14 cellular contexts compared by ENCODE assay signal in genomic region chr2:143717053-143717452, GRCh38.
DNase-seq lines count a peak whose midpoint lies in the region; ATAC-seq and TF ChIP-seq lines count a peak whose summit lies in the region.
"Had no signal": no experiment of that assay in that cellular context is flagged by ENCODE, and none has a peak within 500 bp of the region (broad histone marks: within the 10 kb centered on the region; RNA-seq: fewer than 3 reads in every experiment).

No MANE protein-coding gene starts in this region.

- peak overlapping the region in 4 of 5 experiments; percentile 10 to 87 (median 66) for H3K27ac Mint-ChIP-seq in brain
- H3K27ac Mint-ChIP-seq in nephron: peak overlapping the region; percentile 8 to 72 (median 57)
- no peak overlapping the region for H3K27ac Mint-ChIP-seq in CD14-positive monocyte
- H3K27ac Mint-ChIP-seq: activated B cell treated with CpG ODN at 0.5 μM for 24 hours had no signal

- ATAC-seq in left ventricle myocardium superior (no peak), GM19455 (IDR thresholded peaks at IDR 0.05; ENCODE audit: unreplicated experiment) (no peak), HG02642 (IDR thresholded peaks at IDR 0.05; ENCODE audit: poor library complexity, unreplicated experiment) (no peak)
- ATAC-seq: naive thymus-derived CD4-positive, alpha-beta T cell had no signal

- H3K27me3 ChIP-seq in left ventricle myocardium inferior (ENCODE audit: low read depth): no peaks in the 10 kb centered on the region
- H3K27me3 ChIP-seq: testis had no signal

- H3K9me3 Mint-ChIP-seq in brain (peaks cover 8 to 17% (median 10%) of the 10 kb centered on the region in 5 experiments), nephron (peaks cover 16% of the 10 kb centered on the region), CD14-positive monocyte (peaks cover 0 to 8% (median 3%) of the 10 kb centered on the region in 7 donors)

- H3K4me1 ChIP-seq in left ventricle myocardium inferior: peaks cover 12% of the 10 kb centered on the region
- H3K4me1 ChIP-seq: testis had no signal

- H3K4me3 Mint-ChIP-seq in brain (peak overlapping the region in 2 of 5 experiments; percentile 30 to 58), nephron (no peak overlapping the region), CD14-positive monocyte (no peak overlapping the region)
- H3K4me3 Mint-ChIP-seq: activated B cell treated with CpG ODN at 0.5 μM for 24 hours; naive thymus-derived CD4-positive, alpha-beta T cell had no signal

- TF ChIP-seq CTCF in left ventricle myocardium inferior (IDR thresholded peaks at IDR 0.05; ENCODE audit: borderline replicate concordance) (no peak), brain (conservative IDR thresholded peaks at IDR 0.05) (no peak), nephron (IDR thresholded peaks at IDR 0.05; ENCODE audit: unreplicated experiment in 3 of 3) (no peak), CD14-positive monocyte (IDR thresholded peaks at IDR 0.05) (no peak)

- DNase-seq in left ventricle myocardium inferior (no peak), left ventricle myocardium superior (no peak), CD14-positive monocyte (ENCODE audit: low spot score) (no peak), NCI-H2227 (lab: John Stamatoyannopoulos, UW; ENCODE audit: unreplicated experiment) (no peak)
- DNase-seq: activated B cell treated with CpG ODN at 0.5 μM for 24 hours; naive thymus-derived CD4-positive, alpha-beta T cell; NCI-H2081 treated with DMSO at 0.1 percent for 48 hours; testis had no signal

- no peaks in the 10 kb centered on the region for H3K36me3 ChIP-seq in left ventricle myocardium inferior

- H3K36me3 Mint-ChIP-seq in brain (peaks cover 13% of the 10 kb centered on the region), nephron (ENCODE audit: low read depth) (no peaks in the 10 kb centered on the region), CD14-positive monocyte (peaks cover 34 to 48% of the 10 kb centered on the region in 2 donors)

- peak overlapping the region; percentile 34 for H3K4me3 ChIP-seq in left ventricle myocardium inferior
- H3K4me3 ChIP-seq: skin epidermis, testis had no signal

- H3K27me3 Mint-ChIP-seq in brain: no peaks in the 10 kb centered on the region
- no peaks in the 10 kb centered on the region for H3K27me3 Mint-ChIP-seq in nephron (ENCODE audit: low read depth)
- no peaks in the 10 kb centered on the region for H3K27me3 Mint-ChIP-seq in CD14-positive monocyte (ENCODE audit: low read depth in 3 of 3)
- H3K27me3 Mint-ChIP-seq: activated B cell treated with CpG ODN at 0.5 μM for 24 hours; naive thymus-derived CD4-positive, alpha-beta T cell had no signal

- H3K4me1 Mint-ChIP-seq in brain: peaks cover 37% of the 10 kb centered on the region
- H3K4me1 Mint-ChIP-seq in nephron: peaks cover 26% of the 10 kb centered on the region
- H3K4me1 Mint-ChIP-seq in CD14-positive monocyte: no peaks in the 10 kb centered on the region
- H3K4me1 Mint-ChIP-seq: activated B cell treated with CpG ODN at 0.5 μM for 24 hours had no signal

- intact Hi-C loops in left ventricle myocardium inferior (cut with micrococcal nuclease) (no loop called here), left ventricle myocardium superior (cut with micrococcal nuclease) (no loop called here), CD14-positive monocyte (cut with micrococcal nuclease) (no loop called here)

- H3K9me3 ChIP-seq in left ventricle myocardium inferior (replicated peaks): no peaks in the 10 kb centered on the region
- H3K9me3 ChIP-seq: testis had no signal

- H3K27ac ChIP-seq in left ventricle myocardium inferior (replicated peaks): no peak overlapping the region
- H3K27ac ChIP-seq: KMS-11, testis had no signal

Comparison
In these comparisons a context has a peak if more than half of its experiments do, and no peak if none do; other contexts are left out.
1. H3K27ac Mint-ChIP-seq: peak in brain (4 of 5) and nephron (3 of 3); none in CD14-positive monocyte (0 of 7).